Comparison of ENCODE assay signal across 20 cellular contexts in the genomic region with DNA sequence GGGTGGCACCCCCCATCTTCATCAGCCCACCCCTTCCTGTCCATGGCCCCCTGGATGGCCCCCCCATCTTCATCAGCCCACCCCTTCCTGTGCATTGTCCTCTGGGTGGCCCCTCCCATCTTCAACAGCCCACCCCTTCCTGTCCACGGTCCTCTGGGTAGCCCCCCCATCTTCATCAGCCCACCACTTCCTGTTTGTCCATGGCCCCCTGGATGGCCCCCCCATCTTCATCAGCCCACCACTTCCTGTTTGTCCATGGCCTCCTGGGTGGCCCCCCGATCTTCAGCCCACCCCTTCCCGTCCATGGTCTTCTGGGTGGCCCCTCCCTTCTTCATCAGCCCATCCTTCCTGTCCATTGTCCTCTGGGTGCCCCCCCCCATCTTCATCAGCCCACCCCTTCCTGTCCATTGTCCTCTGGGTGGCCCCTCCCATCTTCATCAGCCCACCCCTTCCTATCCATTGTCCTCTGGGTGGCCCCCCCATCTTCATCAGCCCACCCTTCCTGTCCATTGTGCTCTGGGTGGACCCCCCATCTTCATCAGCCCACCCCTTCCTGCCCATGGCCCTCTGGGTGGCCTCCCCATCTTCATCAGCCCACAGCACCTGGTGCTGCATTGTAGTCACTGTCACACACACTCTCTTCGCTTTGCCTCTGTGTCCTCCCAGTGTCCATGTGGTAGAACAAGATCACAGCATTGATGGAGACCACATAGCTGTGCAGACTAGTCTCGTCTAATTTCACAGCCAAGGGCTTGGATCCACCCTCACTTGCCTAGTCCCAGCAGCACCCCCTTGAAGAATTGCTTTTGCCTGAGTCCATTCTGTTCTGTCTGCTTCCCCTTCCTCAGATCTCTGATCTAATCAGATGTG.
DNase-seq lines count a peak whose midpoint lies in the region; ATAC-seq, FAIRE-seq and TF ChIP-seq lines count a peak whose summit lies in the region.
"Had no signal": no experiment of that assay in that cellular context is flagged by ENCODE, and none has a peak within 500 bp of the region (broad histone marks: within the 10 kb centered on the region; RNA-seq: fewer than 3 reads in every experiment).

No MANE protein-coding gene starts in this region.

- no peak for TF ChIP-seq CTCF in DND-41 (IDR thresholded peaks at IDR 0.05; ENCODE audit: borderline replicate concordance, extremely low read depth, low read length, poor library complexity, severe bottlenecking)
- TF ChIP-seq CTCF in NB4 (IDR thresholded peaks at IDR 0.05; ENCODE audit: low read depth, low read length): no peak
- no peak for TF ChIP-seq CTCF in H1 (IDR thresholded peaks at IDR 0.05; ENCODE audit: control extremely low read depth in 1 of 3, insufficient read depth in 1 of 3, low read depth in 1 of 3, low read length in 3 of 3)

- H3K27ac ChIP-seq in DND-41 (ENCODE audit: low read length): no peak overlapping the region
- H3K27ac ChIP-seq in H1 (ENCODE audit: low read depth, low read length): no peak overlapping the region

- H4K91ac ChIP-seq in H1 (replicated peaks; ENCODE audit: insufficient read length, low read length): no peak overlapping the region

- no peaks in the 10 kb centered on the region for H3K9me3 Mint-ChIP-seq in activated CD4-positive, alpha-beta T cell treated with anti-CD3 and anti-CD28 coated beads, Interleukin-2, amount 10 ng/mL, durations not matched to agents 24 days and 14 days
- H3K9me3 Mint-ChIP-seq in activated naive CD4-positive, alpha-beta T cell treated with anti-CD3 and anti-CD28 coated beads, Interleukin-2, amount 50 U/mL, for 72 hours: no peaks in the 10 kb centered on the region

- 94% methylated on average over 2 of the region's 5 CpGs; no CpG with 5 or more reads in 1 of the 2 experiments for WGBS in H1 (ENCODE audit: extremely low coverage in 1 of 2, insufficient coverage in 1 of 2, insufficient read length in 1 of 2, insufficient replicate concordance in 2 of 2, low coverage in 1 of 2, low lambda C conversion rate in 2 of 2, missing lambda C conversion rate in 1 of 2), 2 experiments

- no peak overlapping the region for H3K18ac ChIP-seq in H1 (ENCODE audit: extremely low read depth, low read length)

- H2AFZ ChIP-seq in DND-41 (ENCODE audit: low read depth, low read length): no peak overlapping the region
- H2AFZ ChIP-seq in H1 (ENCODE audit: low read length): no peak overlapping the region

- H2BK12ac ChIP-seq in H1 (ENCODE audit: low read depth, low read length): no peak overlapping the region

- H2BK15ac ChIP-seq in H1 (ENCODE audit: low read length): 0 out of 2 replicates have a peak overlapping the region, but pooled peaks have one; percentile 72

- no peak overlapping the region for H3K27ac Mint-ChIP-seq in activated CD4-positive, alpha-beta T cell treated with anti-CD3 and anti-CD28 coated beads, Interleukin-2, amount 10 ng/mL, durations not matched to agents 24 days and 14 days
- no peak overlapping the region for H3K27ac Mint-ChIP-seq in activated naive CD4-positive, alpha-beta T cell treated with anti-CD3 and anti-CD28 coated beads, Interleukin-2, amount 50 U/mL, for 72 hours
- H3K27ac Mint-ChIP-seq: B cell had no signal

- H3K23me2 ChIP-seq in H1 (ENCODE audit: low read depth, low read length): peaks cover 4% of the 10 kb centered on the region; the same call in 1 of the 2 replicates

- no peak overlapping the region for H3K23ac ChIP-seq in H1 (ENCODE audit: insufficient read length)

- no peak overlapping the region for H2AK5ac ChIP-seq in H1 (ENCODE audit: low read depth, low read length)

- no peak overlapping the region for H2BK120ac ChIP-seq in H1 (replicated peaks; ENCODE audit: low read depth, low read length)

- FAIRE-seq in H1 (lab: Jason Lieb, UNC): no peak
- FAIRE-seq: HepG2 had no signal

- H3K4ac ChIP-seq in H1 (replicated peaks; ENCODE audit: insufficient read length, low read depth, low read length): no peak overlapping the region

- peaks cover 8% of the 10 kb centered on the region for H3K4me1 Mint-ChIP-seq in activated CD4-positive, alpha-beta T cell treated with anti-CD3 and anti-CD28 coated beads, Interleukin-2, amount 10 ng/mL, durations not matched to agents 24 days and 14 days
- H3K4me1 Mint-ChIP-seq: B cell had no signal

- H3K4me1 ChIP-seq in DND-41 (ENCODE audit: insufficient read depth, low read length) (no peaks in the 10 kb centered on the region), H1 (replicated peaks in 1 of 4; ENCODE audit: control insufficient read depth in 3 of 4, insufficient read depth in 4 of 4, low read length in 3 of 4) (no peaks in the 10 kb centered on the region; a peak in 1 of 7 replicates)

- no peak overlapping the region for H2BK20ac ChIP-seq in H1 (ENCODE audit: low read length)

- POLR2A ChIA-PET in H1 (lab: Charles Lee; ENCODE audit: partially characterized antibody): no interaction called here

- H3K36me3 ChIP-seq in DND-41 (ENCODE audit: insufficient read depth, low read length): no peaks in the 10 kb centered on the region
- no peaks in the 10 kb centered on the region for H3K36me3 ChIP-seq in H1 (ENCODE audit: control insufficient read depth in 2 of 4, insufficient read depth in 4 of 4, low read length in 3 of 4)

- H3K4me2 ChIP-seq in DND-41 (ENCODE audit: insufficient read depth, low read length): no peak overlapping the region
- H3K4me2 ChIP-seq in H1 (ENCODE audit: insufficient read depth in 1 of 2, low read depth in 2 of 2, low read length in 2 of 2): no peak overlapping the region
- H3K4me2 ChIP-seq: SK-N-SH had no signal

- no peaks in the 10 kb centered on the region for H3K79me1 ChIP-seq in H1 (ENCODE audit: low read depth, low read length)

- H4K20me1 ChIP-seq in DND-41 (ENCODE audit: insufficient read depth, low read length) (no peaks in the 10 kb centered on the region), H1 (replicated peaks in 1 of 2; ENCODE audit: control insufficient read depth in 1 of 2, insufficient read depth in 2 of 2, low read length in 2 of 2) (peaks cover 0 to 4% of the 10 kb centered on the region in 2 experiments)

- DNase-seq in activated CD4-positive, alpha-beta T cell treated with anti-CD3 and anti-CD28 coated beads, Interleukin-2, amount 10 ng/mL, durations not matched to agents 24 days and 14 days: peak; percentile 55
- no peak for DNase-seq in activated CD4-positive, alpha-beta T cell treated with anti-CD3 and anti-CD28 coated beads, Interleukin-2, amount 50 U/mL, for 48 hours
- DNase-seq in DND-41 (peak; percentile 46), NB4 (ENCODE audit: low read depth) (peak; percentile 20), H1 (ENCODE audit: low read depth in 1 of 2, low spot score in 2 of 2) (no peak), DMS 273 treated with DMSO at 0.1 percent for 48 hours (lab: John Stamatoyannopoulos, UW) (no peak)
- no peak for DNase-seq in activated naive CD4-positive, alpha-beta T cell treated with anti-CD3 and anti-CD28 coated beads, Interleukin-2, amount 50 U/mL, for 72 hours (ENCODE audit: low spot score in 2 of 2)
- DNase-seq in stimulated activated CD4-positive, alpha-beta T cell treated with anti-CD3 and anti-CD28 coated beads, Interleukin-4, amount 100 ng/mL, for 24 hours: no peak
- DNase-seq: 8988T, DMS79 treated with DMSO at 0.1 percent for 48 hours, KG1, NCI-H1417 treated with DMSO at 0.1 percent for 48 hours, NCI-H187 treated with DMSO at 0.1 percent for 48 hours, NCI-H2227 treated with DMSO at 0.1 percent for 48 hours, NCI-H524, SHP77, SK-N-SH had no signal

- intact Hi-C loops in activated CD4-positive, alpha-beta T cell treated with anti-CD3 and anti-CD28 coated beads, Interleukin-2, amount 10 ng/mL, durations not matched to agents 24 days and 14 days (cut with micrococcal nuclease): no loop called here

- no peak overlapping the region for H3K56ac ChIP-seq in H1 (replicated peaks; ENCODE audit: insufficient read length, low read depth, low read length)

- H3K36me3 Mint-ChIP-seq in activated CD4-positive, alpha-beta T cell treated with anti-CD3 and anti-CD28 coated beads, Interleukin-2, amount 10 ng/mL, durations not matched to agents 24 days and 14 days (ENCODE audit: low read depth): no peaks in the 10 kb centered on the region
- H3K36me3 Mint-ChIP-seq in activated naive CD4-positive, alpha-beta T cell treated with anti-CD3 and anti-CD28 coated beads, Interleukin-2, amount 50 U/mL, for 72 hours: no peaks in the 10 kb centered on the region

- CTCF ChIA-PET in H1 (lab: Charles Lee; ENCODE audit: partially characterized antibody): interaction anchor here (0.7 to 1.2 kb wide), 3 partner anchors 9 to 108 kb away, joined by 4 to 7 read pairs (median 4); no protein-coding TSS in a partner anchor

- no peaks in the 10 kb centered on the region for H3K9me3 ChIP-seq in DND-41 (ENCODE audit: insufficient read depth, low read length, severe bottlenecking)
- no peaks in the 10 kb centered on the region for H3K9me3 ChIP-seq in H1 (ENCODE audit: insufficient read depth in 2 of 2, low read depth in 1 of 2, low read length in 1 of 2)
- H3K9me3 ChIP-seq: SK-N-SH had no signal

- no peak for TF ChIP-seq EP300 in H1 (IDR thresholded peaks at IDR 0.05; ENCODE audit: borderline replicate concordance in 1 of 2, low read depth in 2 of 2, low read length in 2 of 2)

- H3K27me3 ChIP-seq in DND-41 (ENCODE audit: insufficient read depth, low read length, poor library complexity): no peaks in the 10 kb centered on the region
- H3K27me3 ChIP-seq in H1 (replicated peaks in 1 of 4; ENCODE audit: control insufficient read depth in 3 of 4, extremely low read depth in 1 of 4, insufficient read depth in 3 of 4, low read length in 3 of 4): no peaks in the 10 kb centered on the region; a peak in 1 of 7 replicates

- no peak overlapping the region for H3K14ac ChIP-seq in H1 (ENCODE audit: insufficient read length)

- H4K5ac ChIP-seq in H1 (ENCODE audit: insufficient read length, low read depth, low read length): no peak overlapping the region

- H3K4me3 Mint-ChIP-seq in activated CD4-positive, alpha-beta T cell treated with anti-CD3 and anti-CD28 coated beads, Interleukin-2, amount 10 ng/mL, durations not matched to agents 24 days and 14 days: no peak overlapping the region
- H3K4me3 Mint-ChIP-seq: B cell had no signal

- TF ChIP-seq POLR2A in NB4 (IDR thresholded peaks at IDR 0.05; ENCODE audit: extremely low read depth, insufficient read length) (no peak), H1 (IDR thresholded peaks at IDR 0.05; ENCODE audit: control extremely low read depth in 1 of 2, low read depth in 2 of 2, low read length in 2 of 2) (no peak)

- no peaks in the 10 kb centered on the region for H3K27me3 Mint-ChIP-seq in activated CD4-positive, alpha-beta T cell treated with anti-CD3 and anti-CD28 coated beads, Interleukin-2, amount 10 ng/mL, durations not matched to agents 24 days and 14 days
- H3K27me3 Mint-ChIP-seq: B cell had no signal

- H3K4me3 ChIP-seq in DND-41 (ENCODE audit: low read depth in 1 of 2, low read length in 2 of 2) (no peak overlapping the region), NB4 (ENCODE audit: low read depth, low read length) (no peak overlapping the region), H1 (ENCODE audit: extremely low read depth in 1 of 4, insufficient read depth in 2 of 4, low read depth in 3 of 4, low read length in 4 of 4) (no peak overlapping the region)

- no peak overlapping the region for H2BK5ac ChIP-seq in H1 (ENCODE audit: low read depth, low read length)

- H4K8ac ChIP-seq in H1 (ENCODE audit: extremely low read depth, insufficient read depth, low read length): no peak overlapping the region

- peak; percentile 78 for ATAC-seq in DND-41 (ENCODE audit: insufficient read depth, low read depth)
- ATAC-seq in activated naive CD4-positive, alpha-beta T cell treated with anti-CD3 and anti-CD28 coated beads, Interleukin-2, amount 50 U/mL, for 72 hours: no peak
- ATAC-seq: HCT116, HepG2 had no signal

- H3K9ac ChIP-seq in DND-41 (ENCODE audit: low read depth, low read length) (no peak overlapping the region), H1 (replicated peaks in 1 of 4; ENCODE audit: extremely low read depth in 1 of 4, low read depth in 3 of 4, low read length in 3 of 4) (no peak overlapping the region)
- H3K9ac ChIP-seq: SK-N-SH had no signal

- H3K79me2 ChIP-seq in DND-41 (ENCODE audit: insufficient read depth, low read length) (no peaks in the 10 kb centered on the region), H1 (ENCODE audit: control insufficient read depth in 1 of 2, insufficient read depth in 2 of 2, low read length in 2 of 2) (no peaks in the 10 kb centered on the region)

- TF ChIP-seq RAD21 in H1 (IDR thresholded peaks at IDR 0.05 in 1 of 2, conservative IDR thresholded peaks at IDR 0.05 in 1 of 2; ENCODE audit: low read depth in 2 of 2, low read length in 2 of 2): no peak

Comparison
In these comparisons a context has a peak if more than half of its experiments do, and no peak if none do; other contexts are left out.
1. DNase-seq: peak in activated CD4-positive, alpha-beta T cell treated with anti-CD3 and anti-CD28 coated beads, Interleukin-2, amount 10 ng/mL, durations not matched to agents 24 days and 14 days (single experiment), DND-41 (single experiment) and NB4 (single experiment); none in activated CD4-positive, alpha-beta T cell treated with anti-CD3 and anti-CD28 coated beads, Interleukin-2, amount 50 U/mL, for 48 hours (0 of 2), H1 (0 of 2), activated naive CD4-positive, alpha-beta T cell treated with anti-CD3 and anti-CD28 coated beads, Interleukin-2, amount 50 U/mL, for 72 hours (0 of 2), DMS 273 treated with DMSO at 0.1 percent for 48 hours (single experiment) and stimulated activated CD4-positive, alpha-beta T cell treated with anti-CD3 and anti-CD28 coated beads, Interleukin-4, amount 100 ng/mL, for 24 hours (single experiment).